ENCODE assay signal across 15 cellular contexts in the genomic region with DNA sequence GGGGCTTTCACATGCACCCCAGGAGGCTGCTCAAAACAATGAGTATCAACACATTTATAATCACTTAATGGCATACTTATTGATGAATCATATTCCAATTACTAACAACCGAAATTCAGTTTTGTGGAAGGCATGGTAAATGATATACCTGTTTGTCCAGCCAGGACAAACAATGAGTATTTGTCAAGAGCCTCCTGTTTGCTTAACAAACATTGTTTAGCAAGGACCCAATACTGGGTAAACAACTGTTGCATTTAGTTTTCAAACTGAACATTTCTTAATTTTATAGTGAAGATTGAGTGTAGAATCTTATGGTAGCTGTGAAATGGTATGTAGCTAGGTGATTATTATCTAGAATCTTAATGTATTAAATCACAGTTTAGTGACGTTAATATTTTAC.
DNase-seq lines count a peak whose midpoint lies in the region; ATAC-seq and TF ChIP-seq lines count a peak whose summit lies in the region.
"Had no signal": no experiment of that assay in that cellular context is flagged by ENCODE, and none has a peak within 500 bp of the region (broad histone marks: within the 10 kb centered on the region; RNA-seq: fewer than 3 reads in every experiment).

No MANE protein-coding gene starts in this region.

- H3K9me3 ChIP-seq in right lobe of liver (no peaks in the 10 kb centered on the region), trophoblast cell (ENCODE audit: insufficient read depth, low read depth, low read length) (no peaks in the 10 kb centered on the region)
- H3K9me3 ChIP-seq: SJCRH30 had no signal

- H3K14ac ChIP-seq in trophoblast cell (ENCODE audit: low read length): no peak overlapping the region

- DNase-seq in NCI-H748 (lab: John Stamatoyannopoulos, UW; ENCODE audit: unreplicated experiment): peak; percentile 44
- no peak for DNase-seq in NCI-H748 treated with DMSO at 0.1 percent for 48 hours (lab: John Stamatoyannopoulos, UW)
- peak; percentile 27 for DNase-seq in HuH-7 (ENCODE audit: low spot score)
- DNase-seq in NCI-H69 (lab: John Stamatoyannopoulos, UW): peak; percentile 52
- no peak for DNase-seq in right lobe of liver
- no peak for DNase-seq in trophoblast cell
- no peak for DNase-seq in HEK293T (ENCODE audit: extremely low spot score)
- DNase-seq: CD8-positive, alpha-beta T cell; IMR-90; NCI-H2227 treated with DMSO at 0.1 percent for 48 hours; NK-92 treated with Interleukin-12 subunit alpha and Interleukin-12 subunit beta, amount 100 ng/mL, for 24 hours; OCI-M1; SJCRH30 had no signal

- no peak overlapping the region for H3K9ac ChIP-seq in trophoblast cell (ENCODE audit: low read length)

- no peak overlapping the region for H3K23ac ChIP-seq in trophoblast cell (ENCODE audit: low read length)

- CTCF ChIA-PET in HEK293T (lab: Yijun Ruan, JAX): no interaction called here

- H2BK12ac ChIP-seq in trophoblast cell (ENCODE audit: low read length): no peak overlapping the region

- no peak overlapping the region for H3K4me2 ChIP-seq in trophoblast cell (ENCODE audit: low read length)

- no peak overlapping the region for H2AFZ ChIP-seq in trophoblast cell (ENCODE audit: insufficient read depth, low read length, poor library complexity)

- no peak overlapping the region for H2BK5ac ChIP-seq in trophoblast cell (ENCODE audit: low read depth, low read length, poor library complexity)

- no peak overlapping the region for H4K8ac ChIP-seq in trophoblast cell (ENCODE audit: low read depth, low read length)

- POLR2A ChIA-PET in HEK293T (lab: Yijun Ruan, JAX): no interaction called here

- WGBS in right lobe of liver (ENCODE audit: insufficient coverage, low coverage, low lambda C conversion rate, missing lambda C conversion rate): 30% methylated on average over 2 of the region's 2 CpGs
- no CpG with 5 or more reads among the region's 2 CpGs for WGBS in trophoblast cell (ENCODE audit: extremely low coverage, insufficient coverage, insufficient read length)

- no peak for TF ChIP-seq POLR2A in right lobe of liver (IDR thresholded peaks at IDR 0.05)

- H3K27me3 ChIP-seq in right lobe of liver (no peaks in the 10 kb centered on the region), trophoblast cell (ENCODE audit: insufficient read depth, low read length) (no peaks in the 10 kb centered on the region)
- H3K27me3 ChIP-seq: SJCRH30 had no signal

- no peak overlapping the region for H3K4ac ChIP-seq in trophoblast cell (ENCODE audit: low read depth, low read length)

- H3K79me1 ChIP-seq in trophoblast cell (ENCODE audit: low read length): no peaks in the 10 kb centered on the region

- ATAC-seq in right lobe of liver (peak; percentile 30 to 94 (median 62)), HG03196 (IDR thresholded peaks at IDR 0.05; ENCODE audit: unreplicated experiment) (no peak)
- ATAC-seq: CD8-positive, alpha-beta T cell had no signal

- H4K91ac ChIP-seq in trophoblast cell (ENCODE audit: low read depth, low read length): no peak overlapping the region

- no peak overlapping the region for H4K12ac ChIP-seq in trophoblast cell (ENCODE audit: low read depth, low read length)

- no peak overlapping the region for H2AK5ac ChIP-seq in trophoblast cell (ENCODE audit: low read length)

- TF ChIP-seq CTCF in right lobe of liver (IDR thresholded peaks at IDR 0.05): no peak

- H3K4me3 ChIP-seq in right lobe of liver: no peak overlapping the region
- H3K4me3 ChIP-seq in trophoblast cell (ENCODE audit: low read depth, low read length): no peak overlapping the region
- H3K4me3 ChIP-seq: SJCRH30 had no signal

- H3K36me3 ChIP-seq in right lobe of liver (no peaks in the 10 kb centered on the region), trophoblast cell (ENCODE audit: control insufficient read depth in 1 of 2, insufficient read depth in 2 of 2, low read length in 2 of 2) (no peaks in the 10 kb centered on the region)
- H3K36me3 ChIP-seq: SJCRH30 had no signal

- H2BK120ac ChIP-seq in trophoblast cell (ENCODE audit: insufficient read depth, low read length, poor library complexity): no peak overlapping the region

- H3K27ac ChIP-seq in right lobe of liver (no peak overlapping the region), trophoblast cell (ENCODE audit: low read depth, low read length) (no peak overlapping the region)
- H3K27ac ChIP-seq: RWPE1, SJCRH30 had no signal

- no peak overlapping the region for H3K18ac ChIP-seq in trophoblast cell (ENCODE audit: low read length)

- intact Hi-C loops in right lobe of liver (cut with DNase I): no loop called here

- H3K4me1 ChIP-seq in right lobe of liver (peaks cover 0 to 17% (median 0%) of the 10 kb centered on the region in 4 donors), trophoblast cell (ENCODE audit: control insufficient read depth in 1 of 2, insufficient read depth in 2 of 2, low read length in 2 of 2) (no peaks in the 10 kb centered on the region)
- H3K4me1 ChIP-seq: SJCRH30 had no signal

- H3K79me2 ChIP-seq in trophoblast cell (ENCODE audit: control insufficient read depth, insufficient read depth, low read length, poor library complexity): no peaks in the 10 kb centered on the region

TF ChIP-seq in HEK293T, 16 proteins besides CTCF, POLR2A, EP300 and RAD21:
- no peak for TF ChIP-seq L3MBTL2 (conservative IDR thresholded peaks at IDR 0.05)
- TF ChIP-seq, protein P1, sequence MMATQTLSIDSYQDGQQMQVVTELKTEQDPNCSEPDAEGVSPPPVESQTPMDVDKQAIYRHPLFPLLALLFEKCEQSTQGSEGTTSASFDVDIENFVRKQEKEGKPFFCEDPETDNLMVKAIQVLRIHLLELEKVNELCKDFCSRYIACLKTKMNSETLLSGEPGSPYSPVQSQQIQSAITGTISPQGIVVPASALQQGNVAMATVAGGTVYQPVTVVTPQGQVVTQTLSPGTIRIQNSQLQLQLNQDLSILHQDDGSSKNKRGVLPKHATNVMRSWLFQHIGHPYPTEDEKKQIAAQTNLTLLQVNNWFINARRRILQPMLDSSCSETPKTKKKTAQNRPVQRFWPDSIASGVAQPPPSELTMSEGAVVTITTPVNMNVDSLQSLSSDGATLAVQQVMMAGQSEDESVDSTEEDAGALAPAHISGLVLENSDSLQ (IDR thresholded peaks at IDR 0.05): no peak
- TF ChIP-seq FOXA1 (IDR thresholded peaks at IDR 0.05): no peak
- TF ChIP-seq NFRKB (IDR thresholded peaks at IDR 0.05): no peak
- no peak for TF ChIP-seq SUZ12 (IDR thresholded peaks at IDR 0.05)
- no peak for TF ChIP-seq ZNF384 (IDR thresholded peaks at IDR 0.05)

Comparison
In these comparisons a context has a peak if more than half of its experiments do, and no peak if none do; other contexts are left out.
1. DNase-seq: peak in NCI-H748 (single experiment), HuH-7 (single experiment) and NCI-H69 (single experiment); none in NCI-H748 treated with DMSO at 0.1 percent for 48 hours (single experiment), right lobe of liver (0 of 3), trophoblast cell (0 of 2) and HEK293T (single experiment).